1 cellular context compared by ENCODE assay signal in genomic region chr9:91949946-91950664, GRCh38.
TF ChIP-seq lines count a peak whose summit lies in the region.

Gene ROR2 (minus strand): TSS chr9:91950228.

TF ChIP-seq in HepG2, 621 proteins besides CTCF, POLR2A, EP300 and RAD21 (continued from another document):
- TF ChIP-seq ZNF280D (CRISPR knock-in tag; IDR thresholded peaks at IDR 0.05), result no peak
- no peak for TF ChIP-seq ZNF18 (CRISPR knock-in tag; IDR thresholded peaks at IDR 0.05; ENCODE audit: insufficient replicate concordance)
- no peak for TF ChIP-seq TFE3 (CRISPR knock-in tag; IDR thresholded peaks at IDR 0.05)
- no peak for TF ChIP-seq ZNF746 (CRISPR knock-in tag; IDR thresholded peaks at IDR 0.05)
- no peak for TF ChIP-seq KDM3A (CRISPR knock-in tag; IDR thresholded peaks at IDR 0.05; ENCODE audit: low read depth)
- no peak for TF ChIP-seq ZBTB20 (CRISPR knock-in tag; IDR thresholded peaks at IDR 0.05; ENCODE audit: borderline replicate concordance, low read depth)
